ENCODE assay signal across 24 cellular contexts in genomic region chr2:36809046-36809445, GRCh38.
A peak's percentile ranks its signal among the peaks of the same experiment; 100 is the strongest.
DNase-seq lines count a peak whose midpoint lies in the region; ATAC-seq, FAIRE-seq and TF ChIP-seq lines count a peak whose summit lies in the region.
"Had no signal": no experiment of that assay in that cellular context is flagged by ENCODE, and none has a peak within 500 bp of the region (broad histone marks: within the 10 kb centered on the region; RNA-seq: fewer than 3 reads in every experiment).

No MANE protein-coding gene starts in this region.

- peak; percentile 51 for ATAC-seq in foreskin keratinocyte
- ATAC-seq: A549, GM23338, HCT116 had no signal

- no peaks in the 10 kb centered on the region for H3K27me3 ChIP-seq in bronchial epithelial cell (ENCODE audit: control insufficient read depth, insufficient read depth, low read length)
- H3K27me3 ChIP-seq in foreskin keratinocyte = no peaks in the 10 kb centered on the region
- H3K27me3 ChIP-seq: BE2C; BLaER1 treated with 17β-estradiol and CSF1 and Interleukin-3, amounts not matched to agents 10 nM and 100 nM had no signal

- no peaks in the 10 kb centered on the region for H3K36me3 ChIP-seq in bronchial epithelial cell (ENCODE audit: control insufficient read depth, insufficient read depth, low read length)
- H3K36me3 ChIP-seq: BE2C; BLaER1 treated with 17β-estradiol and CSF1 and Interleukin-3, amounts not matched to agents 10 nM and 100 nM had no signal

- no peaks in the 10 kb centered on the region for H3K4me1 ChIP-seq in foreskin keratinocyte
- H3K4me1 ChIP-seq: A549, BE2C had no signal

- H3K27ac ChIP-seq in foreskin keratinocyte = no peak overlapping the region
- H3K27ac ChIP-seq: A549; BLaER1 treated with 17β-estradiol and CSF1 and Interleukin-3, amounts not matched to agents 10 nM and 100 nM had no signal

- no peak for FAIRE-seq in bronchial epithelial cell (lab: Jason Lieb, UNC)
- FAIRE-seq: A549, D721Med, GM12891, GM18507 had no signal

- TF ChIP-seq CTCF in bronchial epithelial cell (IDR thresholded peaks at IDR 0.05; ENCODE audit: insufficient read depth, low read length, severe bottlenecking) (no peak), foreskin keratinocyte (conservative IDR thresholded peaks at IDR 0.05) (no peak)

- H3K4me3 ChIP-seq in bronchial epithelial cell (ENCODE audit: low read depth, low read length) = no peak overlapping the region
- H3K4me3 ChIP-seq: A549; BLaER1 treated with 17β-estradiol and CSF1 and Interleukin-3, amounts not matched to agents 10 nM and 100 nM; GM23338 had no signal

- peak; percentile 37 for DNase-seq in EH (ENCODE audit: low read depth)
- peak; percentile 18 for DNase-seq in HT1080 (ENCODE audit: low read depth)
- peak; percentile 17 for DNase-seq in bronchial epithelial cell (ENCODE audit: low read depth)
- DNase-seq in foreskin keratinocyte = peak; percentile 2 to 37
- DNase-seq in activated CD4-positive, alpha-beta T cell treated with anti-CD3 and anti-CD28 coated beads, Interleukin-2, amount 50 U/mL, for 48 hours = no peak
- DNase-seq in SHP77 treated with DMSO at 0.1 percent for 48 hours (lab: John Stamatoyannopoulos, UW) = no peak
- DNase-seq in SKM-1 treated with dmso at 0.1 percent for 144 hours (lab: John Stamatoyannopoulos, UW; ENCODE audit: unreplicated experiment) = no peak
- DNase-seq: 8988T; ACHN; AML-193; BE2C; CD4-positive, alpha-beta T cell; CD8-positive, alpha-beta memory T cell; DMS 273 treated with DMSO at 0.1 percent for 48 hours; DMS79; GF-D8; H9 had no signal

Comparison
In these comparisons a context has a peak if more than half of its experiments do, and no peak if none do; other contexts are left out.
1. DNase-seq: peak in EH (single experiment), HT1080 (single experiment), bronchial epithelial cell (single experiment) and foreskin keratinocyte (2 of 2); none in activated CD4-positive, alpha-beta T cell treated with anti-CD3 and anti-CD28 coated beads, Interleukin-2, amount 50 U/mL, for 48 hours (0 of 2), SHP77 treated with DMSO at 0.1 percent for 48 hours (single experiment) and SKM-1 treated with dmso at 0.1 percent for 144 hours (single experiment).